23 cellular contexts compared by ENCODE assay signal in genomic region chr10:123326674-123327073, GRCh38.
DNase-seq lines count a peak whose midpoint lies in the region; ATAC-seq, FAIRE-seq and TF ChIP-seq lines count a peak whose summit lies in the region.
"Had no signal": no experiment of that assay in that cellular context is flagged by ENCODE, and none has a peak within 500 bp of the region (broad histone marks: within the 10 kb centered on the region; RNA-seq: fewer than 3 reads in every experiment).

No MANE protein-coding gene starts in this region.

- no peak overlapping the region for H3K4me3 Mint-ChIP-seq in natural killer cell treated with Interleukin-12 subunit alpha and Interleukin-12 subunit beta and Interleukin-15 and Interleukin-18, amount 100 ng/mL, for 72 hours
- H3K4me3 Mint-ChIP-seq: CD14-positive monocyte; CD4-positive, alpha-beta T cell; CD8-positive, alpha-beta memory T cell; H9 had no signal

- no peaks in the 10 kb centered on the region for H3K9me2 ChIP-seq in MM.1S (replicated peaks; ENCODE audit: insufficient read depth, low read length)

- POLR2A ChIA-PET in GM12878 (lab: Charles Lee) = no interaction called here

- DNase-seq in GM06990 (ENCODE audit: extremely low read depth, insufficient read length) = peak; percentile 24
- no peak for DNase-seq in MM.1S
- DNase-seq in GM12878 (ENCODE audit: low read depth, low spot score) = no peak
- no peak for DNase-seq in hypothalamus (lab: John Stamatoyannopoulos, UW)
- no peak for DNase-seq in colonic mucosa
- DNase-seq in natural killer cell treated with Interleukin-12 subunit alpha and Interleukin-12 subunit beta and Interleukin-15 and Interleukin-18, amount 100 ng/mL, for 72 hours (ENCODE audit: low spot score) = no peak
- DNase-seq: AML-193; BE2C; CD4-positive, alpha-beta T cell; CD8-positive, alpha-beta memory T cell; DMS 273 treated with DMSO at 0.1 percent for 48 hours; DMS79; EL; GDM1; GM23248; H9 had no signal

- no peaks in the 10 kb centered on the region for H3K79me2 ChIP-seq in MM.1S (ENCODE audit: low read length)
- H3K79me2 ChIP-seq in GM12878 (ENCODE audit: control insufficient read depth, insufficient read depth, low read length) = no peaks in the 10 kb centered on the region

- no peak overlapping the region for H3K4me2 ChIP-seq in MM.1S (ENCODE audit: low read depth, low read length)
- H3K4me2 ChIP-seq in GM12878 (ENCODE audit: control insufficient read depth, insufficient read depth) = no peak overlapping the region
- H3K4me2 ChIP-seq: BLaER1 treated with 17β-estradiol and CSF1 and Interleukin-3, amounts not matched to agents 10 nM and 100 nM had no signal

- RAD21 ChIA-PET in GM12878 (lab: Charles Lee; ENCODE audit: unreplicated experiment) = no interaction called here

- intact Hi-C loops in GM12878 (cut with micrococcal nuclease; ENCODE audit: unreplicated experiment) (loop anchor here (2.0 kb wide), 1 partner anchor 66 kb away; no protein-coding TSS in a partner anchor), colonic mucosa (cut with DNase I) (no loop called here)

- peaks cover 0 to 25% of the 10 kb centered on the region in 2 donors for H3K27me3 Mint-ChIP-seq in natural killer cell treated with Interleukin-12 subunit alpha and Interleukin-12 subunit beta and Interleukin-15 and Interleukin-18, amount 100 ng/mL, for 72 hours

- 0 out of 2 replicates have a peak, but pooled peaks cover 5% of the 10 kb centered on the region for H3F3A ChIP-seq in MM.1S (ENCODE audit: insufficient read depth, low read length)

- TF ChIP-seq EP300 in GM12878 (IDR thresholded peaks at IDR 0.05; ENCODE audit: borderline replicate concordance in 1 of 2, control insufficient read depth in 1 of 2, low read depth in 2 of 2, low read length in 2 of 2) = no peak

- ATAC-seq in GM18868 (IDR thresholded peaks at IDR 0.05; ENCODE audit: unreplicated experiment) = peak; percentile 41
- peak; percentile 71 for ATAC-seq in GM12878
- no peak for ATAC-seq in natural killer cell treated with Interleukin-12 subunit alpha and Interleukin-12 subunit beta and Interleukin-15 and Interleukin-18, amount 100 ng/mL, for 72 hours
- ATAC-seq: HCT116 had no signal

- no peaks in the 10 kb centered on the region for H3K4me1 Mint-ChIP-seq in natural killer cell treated with Interleukin-12 subunit alpha and Interleukin-12 subunit beta and Interleukin-15 and Interleukin-18, amount 100 ng/mL, for 72 hours (ENCODE audit: low read depth in 2 of 2)
- H3K4me1 Mint-ChIP-seq: CD14-positive monocyte; CD8-positive, alpha-beta memory T cell had no signal

- H2AFZ ChIP-seq in MM.1S (ENCODE audit: low read length) (no peak overlapping the region), GM12878 (ENCODE audit: control insufficient read depth, low read depth, low read length) (no peak overlapping the region)
- H2AFZ ChIP-seq: GM23248 had no signal

- CTCF ChIA-PET in GM12878 (lab: Yijun Ruan, JAX) = interaction anchor here (1.4 kb wide), 1 partner anchor 228 kb away, joined by 4 read pairs; no protein-coding TSS in a partner anchor

- no peak for TF ChIP-seq CTCF in GM06990 (IDR thresholded peaks at IDR 0.05; ENCODE audit: insufficient read depth, low read length, poor library complexity, severe bottlenecking)
- no peak for TF ChIP-seq CTCF in MM.1S (IDR thresholded peaks at IDR 0.05; ENCODE audit: low read length)
- TF ChIP-seq CTCF in GM12878 (IDR thresholded peaks at IDR 0.05 in 2 of 3, conservative IDR thresholded peaks at IDR 0.05 in 1 of 3; ENCODE audit: control insufficient read depth in 2 of 3, extremely low read depth in 1 of 3, insufficient read depth in 1 of 3, low read depth in 3 of 3, low read length in 3 of 3) = no peak
- no peak for TF ChIP-seq CTCF in colonic mucosa (IDR thresholded peaks at IDR 0.05)

- SMC1A ChIA-PET in GM12878 (lab: Charles Lee; ENCODE audit: uncharacterized antibody, unreplicated experiment) = no interaction called here

- no peak for TF ChIP-seq POLR2A in GM12878 (IDR thresholded peaks at IDR 0.05; ENCODE audit: low read depth, low read length)

- H3K36me3 Mint-ChIP-seq in natural killer cell treated with Interleukin-12 subunit alpha and Interleukin-12 subunit beta and Interleukin-15 and Interleukin-18, amount 100 ng/mL, for 72 hours = peaks cover 14% of the 10 kb centered on the region
- H3K36me3 Mint-ChIP-seq: CD14-positive monocyte had no signal

- no peaks in the 10 kb centered on the region for H3K9me3 ChIP-seq in MM.1S (replicated peaks; ENCODE audit: insufficient read depth, low read length)
- H3K9me3 ChIP-seq in GM12878 (replicated peaks; ENCODE audit: control insufficient read depth, insufficient read depth, low read length) = peaks cover 8% of the 10 kb centered on the region; the same call in 2 of the 3 replicates
- H3K9me3 ChIP-seq in colonic mucosa = no peaks in the 10 kb centered on the region
- H3K9me3 ChIP-seq: BE2C had no signal

- no peaks in the 10 kb centered on the region for H3K36me3 ChIP-seq in GM06990 (ENCODE audit: control insufficient read depth, insufficient read depth, low read length)
- no peaks in the 10 kb centered on the region for H3K36me3 ChIP-seq in MM.1S (replicated peaks; ENCODE audit: insufficient read depth, low read length)
- H3K36me3 ChIP-seq in GM12878 (ENCODE audit: control insufficient read depth in 2 of 2, insufficient read depth in 2 of 2, low read length in 1 of 2) = no peaks in the 10 kb centered on the region
- no peaks in the 10 kb centered on the region for H3K36me3 ChIP-seq in colonic mucosa
- H3K36me3 ChIP-seq: BE2C had no signal

- H4K20me1 ChIP-seq in MM.1S (ENCODE audit: insufficient read depth, low read length) (no peaks in the 10 kb centered on the region), GM12878 (ENCODE audit: control insufficient read depth, insufficient read depth) (no peaks in the 10 kb centered on the region)
- H4K20me1 ChIP-seq: BLaER1 treated with 17β-estradiol and CSF1 and Interleukin-3, amounts not matched to agents 10 nM and 100 nM had no signal

- in situ Hi-C loops in GM12878 (cut with MboI) = no loop called here

- H3K27ac Mint-ChIP-seq in natural killer cell treated with Interleukin-12 subunit alpha and Interleukin-12 subunit beta and Interleukin-15 and Interleukin-18, amount 100 ng/mL, for 72 hours = no peak overlapping the region
- H3K27ac Mint-ChIP-seq: CD14-positive monocyte; CD4-positive, alpha-beta T cell; CD8-positive, alpha-beta memory T cell; H9 had no signal

- no peak overlapping the region for H3K9ac ChIP-seq in MM.1S (ENCODE audit: low read length)
- no peak overlapping the region for H3K9ac ChIP-seq in GM12878 (ENCODE audit: control insufficient read depth, insufficient read depth, low read length)
- H3K9ac ChIP-seq in colonic mucosa (ENCODE audit: low read depth in 2 of 2, low read length in 2 of 2) = no peak overlapping the region
- H3K9ac ChIP-seq: BLaER1 treated with 17β-estradiol and CSF1 and Interleukin-3, amounts not matched to agents 10 nM and 100 nM; GM23248 had no signal

- no peak for TF ChIP-seq RAD21 in GM12878 (IDR thresholded peaks at IDR 0.05; ENCODE audit: insufficient read depth, low read depth, low read length)

- peak overlapping the region; percentile 35; the same call in 1 of the 2 replicates for H3K27ac ChIP-seq in MM.1S (ENCODE audit: low read length)
- peak overlapping the region; percentile 39; the same call in 1 of the 2 replicates for H3K27ac ChIP-seq in GM12878 (ENCODE audit: control insufficient read depth, insufficient read depth)
- H3K27ac ChIP-seq in colonic mucosa = no peak overlapping the region
- H3K27ac ChIP-seq: 22Rv1; BLaER1 treated with 17β-estradiol and CSF1 and Interleukin-3, amounts not matched to agents 10 nM and 100 nM; GM23248 had no signal

- H3K9me3 Mint-ChIP-seq in natural killer cell treated with Interleukin-12 subunit alpha and Interleukin-12 subunit beta and Interleukin-15 and Interleukin-18, amount 100 ng/mL, for 72 hours = peaks cover 3% of the 10 kb centered on the region

- H3K27me3 ChIP-seq in GM06990 (replicated peaks; ENCODE audit: control insufficient read depth, insufficient read depth, low read length) = no peaks in the 10 kb centered on the region
- no peaks in the 10 kb centered on the region for H3K27me3 ChIP-seq in MM.1S (replicated peaks; ENCODE audit: insufficient read depth, low read length)
- no peaks in the 10 kb centered on the region for H3K27me3 ChIP-seq in GM12878 (replicated peaks in 1 of 2; ENCODE audit: control insufficient read depth in 2 of 2, insufficient read depth in 2 of 2, low read length in 1 of 2)
- no peaks in the 10 kb centered on the region for H3K27me3 ChIP-seq in colonic mucosa
- H3K27me3 ChIP-seq: BE2C; BLaER1 treated with 17β-estradiol and CSF1 and Interleukin-3, amounts not matched to agents 10 nM and 100 nM had no signal

- 58% methylated on average over 1 of the region's 1 CpG for WGBS in GM12878 (ENCODE audit: insufficient coverage, insufficient replicate concordance, low lambda C conversion rate, missing lambda C conversion rate)

- no TSS peak for BruUV-seq in GM12878 (replicated peaks; lab: Mats Ljungman, UMichigan)

- no peak overlapping the region for H3K4me3 ChIP-seq in GM06990 (replicated peaks; ENCODE audit: low read depth, low read length)
- H3K4me3 ChIP-seq in MM.1S (ENCODE audit: low read length) = no peak overlapping the region
- H3K4me3 ChIP-seq in GM12878 = no peak overlapping the region
- no peak overlapping the region for H3K4me3 ChIP-seq in colonic mucosa
- H3K4me3 ChIP-seq: BLaER1 treated with 17β-estradiol and CSF1 and Interleukin-3, amounts not matched to agents 10 nM and 100 nM; GM23248 had no signal

- no peak for FAIRE-seq in GM12878 (lab: Jason Lieb, UNC)
- FAIRE-seq: A204.1, D721Med had no signal

- H3K4me1 ChIP-seq in MM.1S (ENCODE audit: low read length) (peaks cover 20% of the 10 kb centered on the region), GM12878 (ENCODE audit: control insufficient read depth, insufficient read depth, low read length) (peaks cover 48% of the 10 kb centered on the region), colonic mucosa (no peaks in the 10 kb centered on the region)
- H3K4me1 ChIP-seq: BE2C had no signal

TF ChIP-seq in GM12878, 131 proteins besides CTCF, POLR2A, EP300 and RAD21 (continues in another document):
- TF ChIP-seq FOXK2 (IDR thresholded peaks at IDR 0.05) = no peak
- no peak for TF ChIP-seq POLR2AphosphoS5 (IDR thresholded peaks at IDR 0.05; ENCODE audit: low read length)
- no peak for TF ChIP-seq FOXM1 (IDR thresholded peaks at IDR 0.05; ENCODE audit: low read depth, low read length)
- no peak for TF ChIP-seq MXI1 (IDR thresholded peaks at IDR 0.05; ENCODE audit: low read depth, low read length)
- TF ChIP-seq, protein P1, sequence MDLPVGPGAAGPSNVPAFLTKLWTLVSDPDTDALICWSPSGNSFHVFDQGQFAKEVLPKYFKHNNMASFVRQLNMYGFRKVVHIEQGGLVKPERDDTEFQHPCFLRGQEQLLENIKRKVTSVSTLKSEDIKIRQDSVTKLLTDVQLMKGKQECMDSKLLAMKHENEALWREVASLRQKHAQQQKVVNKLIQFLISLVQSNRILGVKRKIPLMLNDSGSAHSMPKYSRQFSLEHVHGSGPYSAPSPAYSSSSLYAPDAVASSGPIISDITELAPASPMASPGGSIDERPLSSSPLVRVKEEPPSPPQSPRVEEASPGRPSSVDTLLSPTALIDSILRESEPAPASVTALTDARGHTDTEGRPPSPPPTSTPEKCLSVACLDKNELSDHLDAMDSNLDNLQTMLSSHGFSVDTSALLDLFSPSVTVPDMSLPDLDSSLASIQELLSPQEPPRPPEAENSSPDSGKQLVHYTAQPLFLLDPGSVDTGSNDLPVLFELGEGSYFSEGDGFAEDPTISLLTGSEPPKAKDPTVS (IDR thresholded peaks at IDR 0.05; ENCODE audit: low read depth, low read length) = no peak

Comparison
In these comparisons a context has a peak if more than half of its experiments do, and no peak if none do; other contexts are left out.
1. ATAC-seq: peak in GM18868 (single experiment) and GM12878 (single experiment); none in natural killer cell treated with Interleukin-12 subunit alpha and Interleukin-12 subunit beta and Interleukin-15 and Interleukin-18, amount 100 ng/mL, for 72 hours (0 of 2).